Comparison of ENCODE assay signal across 8 cellular contexts in genomic region chr17:81701288-81702071, GRCh38. TPM values are rescaled to one million over a fixed set of nuclear protein-coding genes. Genes with fewer than 3 reads are reported as not detected.
DNase-seq lines count a peak whose midpoint lies in the region; ATAC-seq, FAIRE-seq and TF ChIP-seq lines count a peak whose summit lies in the region.

No MANE protein-coding gene starts in this region.

- H3K4me3 ChIP-seq in endothelial cell of umbilical vein (replicated peaks in 1 of 3; ENCODE audit: insufficient read depth in 1 of 3, low read depth in 1 of 3, low read length in 3 of 3) (no peak overlapping the region), skeletal muscle cell (ENCODE audit: low read depth, low read length) (peak overlapping the region; percentile 90)

- no peaks in the 10 kb centered on the region for H4K20me1 ChIP-seq in endothelial cell of umbilical vein (replicated peaks; ENCODE audit: control insufficient read depth, extremely low read depth, insufficient read depth, low read length)

- BruUV-seq in endothelial cell of umbilical vein (replicated peaks; lab: Mats Ljungman, UMichigan): TSS peak; percentile 12

- no peak for TF ChIP-seq POLR2A in endothelial cell of umbilical vein (IDR thresholded peaks at IDR 0.05; ENCODE audit: low read depth, low read length)

- H2AFZ ChIP-seq in endothelial cell of umbilical vein (ENCODE audit: low read depth, low read length): no peak overlapping the region

- peak; percentile 61 for DNase-seq in DMS53 (lab: John Stamatoyannopoulos, UW)
- no peak for DNase-seq in DMS53 treated with DMSO at 0.1 percent for 48 hours (lab: John Stamatoyannopoulos, UW; ENCODE audit: unreplicated experiment)
- peak; percentile 35 for DNase-seq in OCI-M1 (lab: John Stamatoyannopoulos, UW)
- DNase-seq in endothelial cell of umbilical vein (ENCODE audit: low read depth, low spot score): no peak
- no peak for DNase-seq in skeletal muscle cell (ENCODE audit: low read depth)
- DNase-seq in retina: no peak
- no peak for DNase-seq in pons (ENCODE audit: low spot score)

- peak overlapping the region; percentile 75 for H3K4me2 ChIP-seq in endothelial cell of umbilical vein (ENCODE audit: insufficient read depth, low read length)

- peaks cover 6 to 37% of the 10 kb centered on the region in 2 experiments for H3K36me3 ChIP-seq in endothelial cell of umbilical vein (ENCODE audit: control insufficient read depth in 2 of 2, extremely low read depth in 1 of 2, insufficient read depth in 2 of 2, low read length in 2 of 2)

- H3K27me3 ChIP-seq in endothelial cell of umbilical vein (ENCODE audit: control insufficient read depth in 2 of 2, insufficient read depth in 2 of 2, low read length in 2 of 2): no peaks in the 10 kb centered on the region

- dilution Hi-C loops in endothelial cell of umbilical vein (cut with MboI; ENCODE audit: extremely low pct_ligation_motif_present, low sequenced_read_pairs): no loop called here

- H3K9ac ChIP-seq in endothelial cell of umbilical vein (replicated peaks; ENCODE audit: extremely low read depth, insufficient read depth, low read length): no peak overlapping the region

- H3K79me2 ChIP-seq in endothelial cell of umbilical vein (ENCODE audit: control insufficient read depth, insufficient read depth, low read length): peaks cover 47% of the 10 kb centered on the region

- no peaks in the 10 kb centered on the region for H3K9me3 ChIP-seq in endothelial cell of umbilical vein (replicated peaks; ENCODE audit: control insufficient read depth, insufficient read depth, low read length)

- POLR2A ChIA-PET in endothelial cell of umbilical vein (lab: Charles Lee): no interaction called here

- ATAC-seq in HG02610 (IDR thresholded peaks at IDR 0.05; ENCODE audit: unreplicated experiment): no peak

- FAIRE-seq in endothelial cell of umbilical vein (lab: Jason Lieb, UNC): no peak

- H3K4me1 ChIP-seq in endothelial cell of umbilical vein (ENCODE audit: control insufficient read depth, extremely low read depth, insufficient read depth, low read length): peaks cover 19% of the 10 kb centered on the region

- TF ChIP-seq CTCF in endothelial cell of umbilical vein (IDR thresholded peaks at IDR 0.05; ENCODE audit: extremely low read depth in 1 of 2, insufficient read depth in 1 of 2, low read depth in 1 of 2, low read length in 2 of 2): no peak

- no peak overlapping the region for H3K27ac ChIP-seq in endothelial cell of umbilical vein (ENCODE audit: insufficient read depth, low read depth, low read length)

- H3K9me1 ChIP-seq in endothelial cell of umbilical vein (replicated peaks; ENCODE audit: control insufficient read depth, extremely low read depth, insufficient read depth, low read length): no peaks in the 10 kb centered on the region

- CTCF ChIA-PET in endothelial cell of umbilical vein (lab: Charles Lee): interaction anchor here (2.8 kb wide), 1 partner anchor 17 kb away, joined by 19 read pairs; the partner anchor contains the start of genes ARL16 and HGS

- intact Hi-C loops in endothelial cell of umbilical vein (cut with micrococcal nuclease): loop anchor here (2.0 kb wide), 1 partner anchor 17 kb away; the partner anchor contains the start of gene HGS

TF ChIP-seq in endothelial cell of umbilical vein, 7 proteins besides CTCF, POLR2A, EP300 and RAD21:
- no peak for TF ChIP-seq EZH2 (IDR thresholded peaks at IDR 0.05; ENCODE audit: borderline replicate concordance, low read depth, low read length, severe bottlenecking)
- TF ChIP-seq POLR2AphosphoS5 (IDR thresholded peaks at IDR 0.05; ENCODE audit: insufficient read depth, low read depth, low read length): peak; percentile 6

RNA-seq across cellular contexts. Expression of gene MRPL12, which starts 1.7 kb away (rescaled TPM):
- total RNA-seq in endothelial cell of umbilical vein: 89.2 and 91.9 TPM in 2 replicates
- 99.9 and 126 TPM in 2 replicates for polyA plus RNA-seq in endothelial cell of umbilical vein
- polyA plus RNA-seq in endothelial cell of umbilical vein (2011; cell fraction: cytosol; rRNA removed): 120 and 135 TPM in 2 replicates
- polyA plus RNA-seq in endothelial cell of umbilical vein (2011; cell fraction: nucleus; rRNA removed): 45.8 and 46.0 TPM in 2 replicates
- polyA plus RNA-seq in endothelial cell of umbilical vein (2012): 81.3 and 84.8 TPM in 2 replicates
- polyA minus RNA-seq in endothelial cell of umbilical vein: 24.4 and 26.4 TPM in 2 replicates
- 75.7 TPM for polyA minus RNA-seq in endothelial cell of umbilical vein (2011; cell fraction: cytosol; rRNA and poly(A)+ RNA removed)
- 6.5 and 11.1 TPM in 2 replicates for polyA minus RNA-seq in endothelial cell of umbilical vein (2011; cell fraction: nucleus; rRNA and poly(A)+ RNA removed)

RNA-seq across cellular contexts. Expression of gene SLC25A10, which starts 10.6 kb away (rescaled TPM):
- total RNA-seq in endothelial cell of umbilical vein: 16.7 and 17.2 TPM in 2 replicates
- 16.7 and 22.4 TPM in 2 replicates for polyA plus RNA-seq in endothelial cell of umbilical vein
- 12.2 and 16.1 TPM in 2 replicates for polyA plus RNA-seq in endothelial cell of umbilical vein (2011; cell fraction: cytosol; rRNA removed)
- polyA plus RNA-seq in endothelial cell of umbilical vein (2011; cell fraction: nucleus; rRNA removed): 14.9 and 20.6 TPM in 2 replicates
- polyA plus RNA-seq in endothelial cell of umbilical vein (2012): 12.2 and 13.1 TPM in 2 replicates
- 3.9 and 7.1 TPM in 2 replicates for polyA minus RNA-seq in endothelial cell of umbilical vein
- polyA minus RNA-seq in endothelial cell of umbilical vein (2011; cell fraction: cytosol; rRNA and poly(A)+ RNA removed): 28.5 TPM
- 2.5 and 9.9 TPM in 2 replicates for polyA minus RNA-seq in endothelial cell of umbilical vein (2011; cell fraction: nucleus; rRNA and poly(A)+ RNA removed)

RNA-seq across cellular contexts. Expression of gene HGS, which starts 17.7 kb away (rescaled TPM):
- 150 and 166 TPM in 2 replicates for total RNA-seq in endothelial cell of umbilical vein
- polyA plus RNA-seq in endothelial cell of umbilical vein: 191 and 229 TPM in 2 replicates
- 70.8 and 89.7 TPM in 2 replicates for polyA plus RNA-seq in endothelial cell of umbilical vein (2011; cell fraction: cytosol; rRNA removed)
- 602 and 650 TPM in 2 replicates for polyA plus RNA-seq in endothelial cell of umbilical vein (2011; cell fraction: nucleus; rRNA removed)
- polyA plus RNA-seq in endothelial cell of umbilical vein (2012): 100 and 114 TPM in 2 replicates
- polyA minus RNA-seq in endothelial cell of umbilical vein: 104 and 152 TPM in 2 replicates
- 38.8 TPM for polyA minus RNA-seq in endothelial cell of umbilical vein (2011; cell fraction: cytosol; rRNA and poly(A)+ RNA removed)
- 120 and 170 TPM in 2 replicates for polyA minus RNA-seq in endothelial cell of umbilical vein (2011; cell fraction: nucleus; rRNA and poly(A)+ RNA removed)

RNA-seq across cellular contexts. Expression of gene ARL16, which starts 17.9 kb away (rescaled TPM):
- total RNA-seq in endothelial cell of umbilical vein: 40.5 and 41.4 TPM in 2 replicates
- polyA plus RNA-seq in endothelial cell of umbilical vein: 55.5 and 71.7 TPM in 2 replicates
- polyA plus RNA-seq in endothelial cell of umbilical vein (2011; cell fraction: cytosol; rRNA removed): 67.4 and 79.5 TPM in 2 replicates
- polyA plus RNA-seq in endothelial cell of umbilical vein (2011; cell fraction: nucleus; rRNA removed): 66.7 and 79.3 TPM in 2 replicates
- polyA plus RNA-seq in endothelial cell of umbilical vein (2012): 42.1 and 44.0 TPM in 2 replicates
- 29.3 and 29.5 TPM in 2 replicates for polyA minus RNA-seq in endothelial cell of umbilical vein
- 10.9 TPM for polyA minus RNA-seq in endothelial cell of umbilical vein (2011; cell fraction: cytosol; rRNA and poly(A)+ RNA removed)
- 12.7 and 14.1 TPM in 2 replicates for polyA minus RNA-seq in endothelial cell of umbilical vein (2011; cell fraction: nucleus; rRNA and poly(A)+ RNA removed)

RNA-seq across cellular contexts. Expression of gene CCDC137, which starts 34.9 kb away (rescaled TPM):
- 32.2 and 32.7 TPM in 2 replicates for total RNA-seq in endothelial cell of umbilical vein
- 12.9 and 18.1 TPM in 2 replicates for polyA plus RNA-seq in endothelial cell of umbilical vein
- polyA plus RNA-seq in endothelial cell of umbilical vein (2011; cell fraction: cytosol; rRNA removed): 15.1 and 17.5 TPM in 2 replicates
- 14.5 and 18.0 TPM in 2 replicates for polyA plus RNA-seq in endothelial cell of umbilical vein (2011; cell fraction: nucleus; rRNA removed)
- polyA plus RNA-seq in endothelial cell of umbilical vein (2012): 19.9 and 25.1 TPM in 2 replicates
- polyA minus RNA-seq in endothelial cell of umbilical vein: 2.8 and 5.3 TPM in 2 replicates
- 6.9 TPM for polyA minus RNA-seq in endothelial cell of umbilical vein (2011; cell fraction: cytosol; rRNA and poly(A)+ RNA removed)
- 2.1 and 6.8 TPM in 2 replicates for polyA minus RNA-seq in endothelial cell of umbilical vein (2011; cell fraction: nucleus; rRNA and poly(A)+ RNA removed)

Comparison
In these comparisons a context has a peak if more than half of its experiments do, and no peak if none do; other contexts are left out.
1. DNase-seq: peak in DMS53 (single experiment) and OCI-M1 (single experiment); none in DMS53 treated with DMSO at 0.1 percent for 48 hours (single experiment), endothelial cell of umbilical vein (single experiment), skeletal muscle cell (single experiment), retina (single experiment) and pons (single experiment).